23 cellular contexts compared by ENCODE assay signal in genomic region chr7:47078241-47078640, GRCh38.
"Had no signal": no experiment of that assay in that cellular context is flagged by ENCODE, and none has a peak within 500 bp of the region (broad histone marks: within the 10 kb centered on the region; RNA-seq: fewer than 3 reads in every experiment).

No MANE protein-coding gene starts in this region.

- H3K27me3 Mint-ChIP-seq: activated B cell treated with CpG ODN at 0.5 μM for 24 hours; activated CD4-positive, alpha-beta T cell treated with anti-CD3 and anti-CD28 coated beads, Interleukin-2, amount 10 ng/mL, durations not matched to agents 24 days and 14 days; T-helper 17 cell had no signal

- H3K36me3 Mint-ChIP-seq: activated naive CD4-positive, alpha-beta T cell treated with anti-CD3 and anti-CD28 coated beads, Interleukin-2, amount 50 U/mL, for 24 hours; naive thymus-derived CD4-positive, alpha-beta T cell; stimulated activated naive B cell treated with anti-CD40 and anti-IgM and Interleukin-4, amounts not matched to agents 10 μg/mL and 1 μg/mL and 100 μg/mL, for 72 hours had no signal

- H3K4me3 ChIP-seq: adrenal gland, coronary artery, hepatocyte, left lung, mucosa of descending colon, tibial nerve, vagina had no signal

- H3K27me3 ChIP-seq: adrenal gland, hepatocyte, left lung, tibial nerve, vagina had no signal

- H3K4me1 Mint-ChIP-seq: activated B cell treated with CpG ODN at 0.5 μM for 24 hours; activated CD4-positive, alpha-beta T cell treated with anti-CD3 and anti-CD28 coated beads, Interleukin-2, amount 10 ng/mL, durations not matched to agents 24 days and 14 days; activated naive CD4-positive, alpha-beta T cell treated with anti-CD3 and anti-CD28 coated beads, Interleukin-2, amount 50 U/mL, for 24 hours; naive thymus-derived CD4-positive, alpha-beta T cell; stimulated activated naive B cell treated with anti-CD40 and anti-IgM and Interleukin-4, amounts not matched to agents 10 μg/mL and 1 μg/mL and 100 μg/mL, for 72 hours; T-helper 17 cell had no signal

- H3K9me3 Mint-ChIP-seq: activated B cell treated with CpG ODN at 0.5 μM for 24 hours; activated CD4-positive, alpha-beta T cell treated with anti-CD3 and anti-CD28 coated beads, Interleukin-2, amount 10 ng/mL, durations not matched to agents 24 days and 14 days; activated naive CD4-positive, alpha-beta T cell treated with anti-CD3 and anti-CD28 coated beads, Interleukin-2, amount 50 U/mL, for 24 hours; stimulated activated naive B cell treated with anti-CD40 and anti-IgM and Interleukin-4, amounts not matched to agents 10 μg/mL and 1 μg/mL and 100 μg/mL, for 72 hours had no signal

- H3K4me3 Mint-ChIP-seq: activated B cell treated with CpG ODN at 0.5 μM for 24 hours; activated CD4-positive, alpha-beta T cell treated with anti-CD3 and anti-CD28 coated beads, Interleukin-2, amount 10 ng/mL, durations not matched to agents 24 days and 14 days; activated CD8-positive, alpha-beta T cell treated with anti-CD3 and anti-CD28 coated beads, Interleukin-2, amount 10 ng/mL, durations not matched to agents 7 days and 5 days; activated naive CD4-positive, alpha-beta T cell treated with anti-CD3 and anti-CD28 coated beads, Interleukin-2, amount 50 U/mL, for 24 hours; naive thymus-derived CD4-positive, alpha-beta T cell; stimulated activated naive B cell treated with anti-CD40 and anti-IgM and Interleukin-4, amounts not matched to agents 10 μg/mL and 1 μg/mL and 100 μg/mL, for 72 hours; T-helper 17 cell had no signal

- H3K36me3 ChIP-seq: adrenal gland, left lung, tibial nerve, vagina had no signal

- DNase-seq: activated B cell treated with CpG ODN at 0.5 μM for 24 hours; activated CD4-positive, alpha-beta T cell treated with anti-CD3 and anti-CD28 coated beads, Interleukin-2, amount 10 ng/mL, durations not matched to agents 24 days and 14 days; activated CD8-positive, alpha-beta memory T cell treated with anti-CD3 and anti-CD28 coated beads, Interleukin-2, amount 50 U/mL, for 4 hours; activated CD8-positive, alpha-beta T cell treated with anti-CD3 and anti-CD28 coated beads, Interleukin-2, amount 10 ng/mL, durations not matched to agents 7 days and 5 days; activated effector memory CD4-positive, alpha-beta T cell treated with anti-CD3 and anti-CD28 coated beads, Interleukin-2, amount 50 U/mL, for 16 hours; activated T-cell treated with anti-CD3 and anti-CD28 coated beads, Interleukin-2, amount 50 U/mL, for 48 hours; adrenal gland; central memory CD4-positive, alpha-beta T cell; effector CD8-positive, alpha-beta T cell; kidney; left lung; mammary epithelial cell; mucosa of descending colon; naive thymus-derived CD4-positive, alpha-beta T cell; stimulated activated CD4-positive, alpha-beta T cell treated with anti-CD3 and anti-CD28 coated beads, Interleukin-4, amount 100 ng/mL, for 1 hour; stimulated activated naive B cell treated with anti-CD40 and anti-IgM and Interleukin-4, amounts not matched to agents 10 μg/mL and 1 μg/mL and 100 μg/mL, for 72 hours; T-helper 17 cell had no signal

- H3K27ac Mint-ChIP-seq: activated B cell treated with CpG ODN at 0.5 μM for 24 hours; activated CD4-positive, alpha-beta T cell treated with anti-CD3 and anti-CD28 coated beads, Interleukin-2, amount 10 ng/mL, durations not matched to agents 24 days and 14 days; activated CD8-positive, alpha-beta T cell treated with anti-CD3 and anti-CD28 coated beads, Interleukin-2, amount 10 ng/mL, durations not matched to agents 7 days and 5 days; activated naive CD4-positive, alpha-beta T cell treated with anti-CD3 and anti-CD28 coated beads, Interleukin-2, amount 50 U/mL, for 24 hours; naive thymus-derived CD4-positive, alpha-beta T cell; stimulated activated naive B cell treated with anti-CD40 and anti-IgM and Interleukin-4, amounts not matched to agents 10 μg/mL and 1 μg/mL and 100 μg/mL, for 72 hours; T-helper 17 cell had no signal

- H3K27ac ChIP-seq: adrenal gland, coronary artery, hepatocyte, left lung, parathyroid adenoma, tibial nerve, vagina had no signal
